ENCODE assay signal across 8 cellular contexts in the genomic region with DNA sequence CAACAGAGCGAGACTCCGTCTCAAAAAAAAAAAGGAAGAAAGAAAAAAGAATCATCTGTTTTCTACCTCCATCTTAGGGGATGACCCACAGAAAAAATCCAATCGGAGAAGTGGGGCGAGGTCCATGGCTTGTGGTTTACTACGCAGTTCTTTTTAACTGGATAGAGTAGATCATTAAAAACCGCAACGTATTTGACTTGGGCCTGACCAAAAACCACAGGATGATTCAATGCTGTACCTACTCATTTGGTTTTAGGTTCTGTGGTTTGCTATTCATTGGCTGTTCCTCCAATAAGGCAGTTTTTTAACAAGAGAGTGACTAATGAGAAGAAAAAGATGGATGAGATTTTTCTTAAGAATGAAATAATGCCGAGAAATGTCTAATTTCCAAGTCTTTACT.
DNase-seq lines count a peak whose midpoint lies in the region; ATAC-seq and TF ChIP-seq lines count a peak whose summit lies in the region.

No MANE protein-coding gene starts in this region.

- intact Hi-C loops in mammary epithelial cell (cut with micrococcal nuclease) (loop anchor here (10.0 kb wide), 1 partner anchor 88 kb away; the partner anchor contains the start of gene FREM3), lower leg skin (cut with DNase I; ENCODE audit: low total_unique reads) (no loop called here)

- peaks cover 39% of the 10 kb centered on the region for H3K27me3 ChIP-seq in mammary epithelial cell (ENCODE audit: insufficient read depth, low read length)

- H3K9ac ChIP-seq in mammary epithelial cell (ENCODE audit: insufficient read depth, low read length), result no peak overlapping the region

- peak; percentile 22 for DNase-seq in GM13977 (ENCODE audit: low spot score)
- peak; percentile 84 for DNase-seq in mammary epithelial cell
- DNase-seq in SHP77 treated with DMSO at 0.1 percent for 48 hours (lab: John Stamatoyannopoulos, UW), result no peak
- no peak for DNase-seq in lower leg skin (ENCODE audit: low spot score in 2 of 2)
- DNase-seq in superior temporal gyrus (ENCODE audit: extremely low spot score), result no peak
- DNase-seq in epidermal melanocyte (ENCODE audit: insufficient read length, low spot score), result no peak

- dilution Hi-C loops in mammary epithelial cell (cut with HindIII; ENCODE audit: low sequenced_read_pairs), result no loop called here

- TF ChIP-seq CTCF in GM13977 (IDR thresholded peaks at IDR 0.05; ENCODE audit: extremely low read depth, insufficient read depth, missing control alignments) (no peak), mammary epithelial cell (conservative IDR thresholded peaks at IDR 0.05 in 1 of 2, IDR thresholded peaks at IDR 0.05 in 1 of 2; ENCODE audit: extremely low read depth in 1 of 2, insufficient read depth in 1 of 2, low read depth in 1 of 2, low read length in 2 of 2) (no peak), lower leg skin (IDR thresholded peaks at IDR 0.05) (no peak)

- no peak overlapping the region for H3K27ac ChIP-seq in mammary epithelial cell (ENCODE audit: insufficient read depth, low read depth, low read length)

- WGBS in mammary epithelial cell (ENCODE audit: low coverage, missing lambda C conversion rate), result 30% methylated on average over 6 of the region's 8 CpGs
- 86 to 88% methylated on average over 8 of the region's 8 CpGs for WGBS in lower leg skin, 2 donors

- H3K4me1 ChIP-seq in mammary epithelial cell (ENCODE audit: insufficient read depth, low read length), result no peaks in the 10 kb centered on the region

- CTCF ChIA-PET in mammary epithelial cell (lab: Charles Lee; ENCODE audit: low non-redundant PET), result no interaction called here

- H3K4me2 ChIP-seq in mammary epithelial cell (ENCODE audit: insufficient read depth, low read depth, low read length), result no peak overlapping the region

- no peaks in the 10 kb centered on the region for H3K79me2 ChIP-seq in mammary epithelial cell (ENCODE audit: insufficient read depth, low read length)

- ATAC-seq in GM21526 (IDR thresholded peaks at IDR 0.05; ENCODE audit: low FRiP score, unreplicated experiment) (peak; percentile 94), HG03575 (IDR thresholded peaks at IDR 0.05; ENCODE audit: extremely low read depth, insufficient number of reproducible peaks, low FRiP score, unreplicated experiment) (peak; percentile 71)

- H3K36me3 ChIP-seq in mammary epithelial cell (ENCODE audit: insufficient read depth, low read length), result no peaks in the 10 kb centered on the region

- TF ChIP-seq POLR2A in lower leg skin (IDR thresholded peaks at IDR 0.05), result no peak

- in situ Hi-C loops in GM13977 (cut with MboI; ENCODE audit: low pct_unique_long_range_greater_than_20kb, low sequenced_read_pairs, unreplicated experiment) (no loop called here), mammary epithelial cell (cut with MboI; ENCODE audit: low sequenced_read_pairs in 2 of 2) (no loop called here)

- no peaks in the 10 kb centered on the region for H3K9me3 ChIP-seq in mammary epithelial cell (replicated peaks; ENCODE audit: insufficient read depth, low read length)

- BruUV-seq in mammary epithelial cell (replicated peaks; lab: Mats Ljungman, UMichigan), result no TSS peak

- H4K20me1 ChIP-seq in mammary epithelial cell (ENCODE audit: insufficient read depth, low read length), result no peaks in the 10 kb centered on the region

- no peak overlapping the region for H2AFZ ChIP-seq in mammary epithelial cell (ENCODE audit: low read depth, low read length)

- H3K4me3 ChIP-seq in mammary epithelial cell (replicated peaks in 1 of 3; ENCODE audit: insufficient read depth in 1 of 3, low read depth in 2 of 3, low read length in 3 of 3), result no peak overlapping the region
- no peak overlapping the region for H3K4me3 ChIP-seq in lower leg skin (ENCODE audit: low read depth, poor library complexity, severe bottlenecking)

Comparison
In these comparisons a context has a peak if more than half of its experiments do, and no peak if none do; other contexts are left out.
1. DNase-seq: peak in GM13977 (single experiment) and mammary epithelial cell (single experiment); none in SHP77 treated with DMSO at 0.1 percent for 48 hours (single experiment), lower leg skin (0 of 2), superior temporal gyrus (single experiment) and epidermal melanocyte (single experiment).